Comparison of ENCODE assay signal across 23 cellular contexts in genomic region chr10:131202964-131203363, GRCh38.
"Had no signal": no experiment of that assay in that cellular context is flagged by ENCODE, and none has a peak within 500 bp of the region (broad histone marks: within the 10 kb centered on the region; RNA-seq: fewer than 3 reads in every experiment).

No MANE protein-coding gene starts in this region.

- H3K36me3 Mint-ChIP-seq: activated naive CD8-positive, alpha-beta T cell treated with anti-CD3 and anti-CD28 coated beads for 36 hours; immature natural killer cell; natural killer cell treated with Interleukin-12 subunit alpha and Interleukin-12 subunit beta and Interleukin-15 and Interleukin-18, amount 100 ng/mL, for 72 hours had no signal

- ATAC-seq: activated CD8-positive, alpha-beta T cell treated with anti-CD3 and anti-CD28 coated beads, Interleukin-2, amount 10 ng/mL, durations not matched to agents 7 days and 5 days; effector memory CD8-positive, alpha-beta T cell; esophagus mucosa; natural killer cell treated with Interleukin-12 subunit alpha and Interleukin-12 subunit beta and Interleukin-15 and Interleukin-18, amount 100 ng/mL, for 72 hours; pancreas; right cardiac atrium; stimulated activated naive CD8-positive, alpha-beta T cell treated with anti-CD3 and anti-CD28 coated beads, Interleukin-15, amount 100 ng/mL, for 72 hours had no signal

- DNase-seq: activated CD4-positive, alpha-beta T cell treated with anti-CD3 and anti-CD28 coated beads, Interleukin-2, amount 50 U/mL, for 1 hour; activated CD8-positive, alpha-beta T cell treated with anti-CD3 and anti-CD28 coated beads, Interleukin-2, amount 10 ng/mL, durations not matched to agents 7 days and 5 days; activated naive CD4-positive, alpha-beta T cell treated with Interleukin-2 at 50 U/mL for 16 hours; activated naive CD8-positive, alpha-beta T cell treated with anti-CD3 and anti-CD28 coated beads for 36 hours; central memory CD4-positive, alpha-beta T cell; effector memory CD8-positive, alpha-beta T cell; foreskin melanocyte; glutamatergic neuron; immature natural killer cell; kidney glomerular epithelial cell; stimulated activated CD4-positive, alpha-beta T cell treated with anti-CD3 and anti-CD28 coated beads, Interleukin-1b, Interleukin-23, amount 100 ng/mL, for 48 hours; stimulated activated naive CD8-positive, alpha-beta T cell treated with anti-CD3 and anti-CD28 coated beads, Interleukin-15, amount 100 ng/mL, for 72 hours; transverse colon; WERI-Rb-1 had no signal

- H3K4me1 Mint-ChIP-seq: activated naive CD8-positive, alpha-beta T cell treated with anti-CD3 and anti-CD28 coated beads for 36 hours; immature natural killer cell; stimulated activated naive CD8-positive, alpha-beta T cell treated with anti-CD3 and anti-CD28 coated beads, Interleukin-15, amount 100 ng/mL, for 72 hours had no signal

- H3K4me3 Mint-ChIP-seq: activated CD8-positive, alpha-beta T cell treated with anti-CD3 and anti-CD28 coated beads, Interleukin-2, amount 10 ng/mL, durations not matched to agents 7 days and 5 days; activated naive CD8-positive, alpha-beta T cell treated with anti-CD3 and anti-CD28 coated beads for 36 hours; activated T-helper 1 cell treated with anti-CD3 and anti-CD28 coated beads, Interleukin-12 subunit alpha, Interleukin-12 subunit beta, Interleukin-2, Interleukin-4 antibody, amounts not matched to agents 30 ng/mL and 10 ng/mL and 1 ng/mL, durations not matched to agents 14 hours and 24 hours and 36 hours; effector memory CD8-positive, alpha-beta T cell; immature natural killer cell; natural killer cell treated with Interleukin-12 subunit alpha and Interleukin-12 subunit beta and Interleukin-15 and Interleukin-18, amount 100 ng/mL, for 72 hours; stimulated activated naive CD8-positive, alpha-beta T cell treated with anti-CD3 and anti-CD28 coated beads, Interleukin-15, amount 100 ng/mL, for 72 hours; T-helper 2 cell treated with Interferon-gamma antibody and Interleukin-4, amounts not matched to agents 5 μg/mL and 100 μg/mL, for 36 hours had no signal

- H3K36me3 ChIP-seq: neutrophil, pancreas, suprapubic skin, transverse colon, WERI-Rb-1 had no signal

- H3K27ac Mint-ChIP-seq: activated CD8-positive, alpha-beta T cell treated with anti-CD3 and anti-CD28 coated beads, Interleukin-2, amount 10 ng/mL, durations not matched to agents 7 days and 5 days; activated naive CD8-positive, alpha-beta T cell treated with anti-CD3 and anti-CD28 coated beads for 36 hours; activated T-helper 1 cell treated with anti-CD3 and anti-CD28 coated beads, Interleukin-12 subunit alpha, Interleukin-12 subunit beta, Interleukin-2, Interleukin-4 antibody, amounts not matched to agents 30 ng/mL and 10 ng/mL and 1 ng/mL, durations not matched to agents 14 hours and 24 hours and 36 hours; effector memory CD8-positive, alpha-beta T cell; immature natural killer cell; natural killer cell treated with Interleukin-12 subunit alpha and Interleukin-12 subunit beta and Interleukin-15 and Interleukin-18, amount 100 ng/mL, for 72 hours; stimulated activated naive CD8-positive, alpha-beta T cell treated with anti-CD3 and anti-CD28 coated beads, Interleukin-15, amount 100 ng/mL, for 72 hours; T-helper 2 cell treated with Interferon-gamma antibody and Interleukin-4, amounts not matched to agents 5 μg/mL and 100 μg/mL, for 36 hours had no signal

- H3K4me3 ChIP-seq: hepatocyte, pancreas, suprapubic skin, transverse colon had no signal

- H3K27ac ChIP-seq: hepatocyte, neutrophil, pancreas, suprapubic skin, transverse colon, WERI-Rb-1 had no signal

- H3K27me3 ChIP-seq: hepatocyte, pancreas, suprapubic skin, transverse colon had no signal

- H3K9me3 Mint-ChIP-seq: activated naive CD8-positive, alpha-beta T cell treated with anti-CD3 and anti-CD28 coated beads for 36 hours; activated T-helper 1 cell treated with anti-CD3 and anti-CD28 coated beads, Interleukin-12 subunit alpha, Interleukin-12 subunit beta, Interleukin-2, Interleukin-4 antibody, amounts not matched to agents 30 ng/mL and 10 ng/mL and 1 ng/mL, durations not matched to agents 14 hours and 24 hours and 36 hours; immature natural killer cell; natural killer cell treated with Interleukin-12 subunit alpha and Interleukin-12 subunit beta and Interleukin-15 and Interleukin-18, amount 100 ng/mL, for 72 hours; T-helper 2 cell treated with Interferon-gamma antibody and Interleukin-4, amounts not matched to agents 5 μg/mL and 100 μg/mL, for 36 hours had no signal

- H3K9me3 ChIP-seq: neutrophil, pancreas, suprapubic skin, transverse colon had no signal

- H3K4me1 ChIP-seq: pancreas, suprapubic skin, transverse colon had no signal
